In the genomic region with DNA sequence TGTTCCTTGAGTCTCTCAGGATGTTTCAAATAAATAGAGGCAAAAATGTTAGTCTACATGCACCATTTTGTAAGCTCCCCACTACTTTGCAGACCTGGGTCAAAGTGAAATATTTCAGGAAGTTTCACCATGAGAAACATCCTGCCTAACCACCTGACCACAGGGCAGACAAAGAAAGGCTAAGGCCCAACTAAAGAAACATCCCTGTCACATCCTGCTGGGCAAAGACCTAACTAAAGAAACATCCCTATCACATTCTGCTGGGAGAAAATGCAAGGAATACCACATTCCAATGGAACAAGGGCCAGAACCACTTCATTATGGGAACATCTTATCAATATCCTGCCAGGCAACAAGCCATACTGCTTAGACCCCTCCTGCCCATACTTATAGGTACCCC, we compare ENCODE assay signal across 1 cellular context.
TF ChIP-seq lines count a peak whose summit lies in the region.

No MANE protein-coding gene starts in this region.

TF ChIP-seq in H1, 55 proteins besides CTCF, POLR2A, EP300 and RAD21 (continued from another document):
- TF ChIP-seq NRF1 (IDR thresholded peaks at IDR 0.05; ENCODE audit: low read depth, low read length): no peak
- TF ChIP-seq PHF8 (conservative IDR thresholded peaks at IDR 0.05; ENCODE audit: low read depth, low read length): no peak
- TF ChIP-seq ZNF274 (IDR thresholded peaks at IDR 0.05; ENCODE audit: borderline replicate concordance, extremely low read depth, low read length): no peak
- TF ChIP-seq HDAC6 (IDR thresholded peaks at IDR 0.05; ENCODE audit: low read depth, low read length): no peak
- TF ChIP-seq KDM5A (IDR thresholded peaks at IDR 0.05; ENCODE audit: low read length): no peak
- no peak for TF ChIP-seq TEAD4 (IDR thresholded peaks at IDR 0.05; ENCODE audit: low read depth, low read length)
- no peak for TF ChIP-seq TAF7 (optimal IDR thresholded peaks at IDR 0.05; ENCODE audit: borderline replicate concordance, low read depth, low read length)
- no peak for TF ChIP-seq SP4 (IDR thresholded peaks at IDR 0.05; ENCODE audit: low read length)
- no peak for TF ChIP-seq TAF1 (IDR thresholded peaks at IDR 0.05; ENCODE audit: low read depth, low read length)
- no peak for TF ChIP-seq ASH2L (IDR thresholded peaks at IDR 0.05; ENCODE audit: low read length)
- no peak for TF ChIP-seq EGR1 (IDR thresholded peaks at IDR 0.05; ENCODE audit: borderline replicate concordance, low read depth, low read length)
- TF ChIP-seq RBBP5 (IDR thresholded peaks at IDR 0.05; ENCODE audit: borderline replicate concordance, low read depth, low read length): no peak
- TF ChIP-seq FOSL1 (IDR thresholded peaks at IDR 0.05; ENCODE audit: insufficient read depth, low read depth, low read length): no peak
